29 cellular contexts compared by ENCODE assay signal in genomic region chr18:5476961-5477800, GRCh38.
A peak's percentile ranks its signal among the peaks of the same experiment; 100 is the strongest.
DNase-seq lines count a peak whose midpoint lies in the region; FAIRE-seq and TF ChIP-seq lines count a peak whose summit lies in the region.
"Had no signal": no experiment of that assay in that cellular context is flagged by ENCODE, and none has a peak within 500 bp of the region (broad histone marks: within the 10 kb centered on the region; RNA-seq: fewer than 3 reads in every experiment).

No MANE protein-coding gene starts in this region.

- POLR2A ChIA-PET in endothelial cell of umbilical vein (lab: Charles Lee): no interaction called here

- no peak overlapping the region for H3K4me2 ChIP-seq in endothelial cell of umbilical vein (ENCODE audit: insufficient read depth, low read length)

- no peak overlapping the region for H2AFZ ChIP-seq in endothelial cell of umbilical vein (ENCODE audit: low read depth, low read length)

- H3K27me3 ChIP-seq in HL-60 (ENCODE audit: insufficient read depth, poor library complexity, severe bottlenecking): no peaks in the 10 kb centered on the region
- no peaks in the 10 kb centered on the region for H3K27me3 ChIP-seq in SJCRH30
- H3K27me3 ChIP-seq in endothelial cell of umbilical vein (ENCODE audit: control insufficient read depth in 2 of 2, insufficient read depth in 2 of 2, low read length in 2 of 2): no peaks in the 10 kb centered on the region

- no peaks in the 10 kb centered on the region for H3K9me1 ChIP-seq in endothelial cell of umbilical vein (replicated peaks; ENCODE audit: control insufficient read depth, extremely low read depth, insufficient read depth, low read length)

- CTCF ChIA-PET in endothelial cell of umbilical vein (lab: Charles Lee): interaction anchor here (0.8 to 3.1 kb wide), 5 partner anchors 9 to 69 kb away, joined by 3 to 15 read pairs (median 5); no protein-coding TSS in a partner anchor

- H3K4me1 Mint-ChIP-seq in osteocyte (ENCODE audit: unreplicated experiment): peaks cover 41% of the 10 kb centered on the region
- H3K4me1 Mint-ChIP-seq: activated B cell treated with CpG ODN at 0.5 μM for 24 hours; activated naive CD8-positive, alpha-beta T cell treated with anti-CD3 and anti-CD28 coated beads, Interleukin-2, amount 10 ng/mL, durations not matched to agents 7 days and 5 days had no signal

- no peak overlapping the region for H3K4me3 ChIP-seq in HL-60 (replicated peaks; ENCODE audit: insufficient read depth, low read length)
- no peak overlapping the region for H3K4me3 ChIP-seq in SJCRH30
- H3K4me3 ChIP-seq in endothelial cell of umbilical vein (replicated peaks in 1 of 3; ENCODE audit: insufficient read depth in 1 of 3, low read depth in 1 of 3, low read length in 3 of 3): no peak overlapping the region
- H3K4me3 ChIP-seq: coronary artery, psoas muscle, skin epidermis, thoracic aorta had no signal

- peak overlapping the region; percentile 24 for H3K4me3 Mint-ChIP-seq in osteocyte (ENCODE audit: unreplicated experiment)
- H3K4me3 Mint-ChIP-seq: activated B cell treated with CpG ODN at 0.5 μM for 24 hours; activated naive CD8-positive, alpha-beta T cell treated with anti-CD3 and anti-CD28 coated beads, Interleukin-2, amount 10 ng/mL, durations not matched to agents 7 days and 5 days; CD4-positive, alpha-beta T cell; memory B cell; naive thymus-derived CD8-positive, alpha-beta T cell had no signal

- TF ChIP-seq CTCF in HL-60 (IDR thresholded peaks at IDR 0.05; ENCODE audit: insufficient read depth, low read length) (no peak), endothelial cell of umbilical vein (IDR thresholded peaks at IDR 0.05; ENCODE audit: extremely low read depth in 1 of 2, insufficient read depth in 1 of 2, low read depth in 1 of 2, low read length in 2 of 2) (no peak), osteocyte (IDR thresholded peaks at IDR 0.05) (no peak)

- DNase-seq in HL-60 (ENCODE audit: low read depth in 1 of 2, low spot score in 1 of 2) (no peak), SJCRH30 (peak; percentile 1 to 14), endothelial cell of umbilical vein (ENCODE audit: low read depth, low spot score) (peak; percentile 44), osteocyte (ENCODE audit: extremely low spot score, unreplicated experiment) (no peak), HuH-7.5 (ENCODE audit: low spot score) (no peak), OCI-M2 (lab: John Stamatoyannopoulos, UW; ENCODE audit: unreplicated experiment) (no peak)
- DNase-seq in stimulated activated naive CD4-positive, alpha-beta T cell treated with Interleukin-2 at 50 U/mL for 16 hours (lab: John Stamatoyannopoulos, UW): no peak
- DNase-seq: activated B cell treated with CpG ODN at 0.5 μM for 24 hours; activated CD4-positive, alpha-beta T cell treated with anti-CD3 and anti-CD28 coated beads, Interleukin-2, amount 50 U/mL, for 4 hours; activated CD8-positive, alpha-beta memory T cell treated with anti-CD3 and anti-CD28 coated beads, Interleukin-2, amount 50 U/mL, for 48 hours; activated effector memory CD4-positive, alpha-beta T cell treated with Interleukin-2 at 50 U/mL for 16 hours; activated naive CD8-positive, alpha-beta T cell treated with anti-CD3 and anti-CD28 coated beads, Interleukin-2, amount 10 ng/mL, durations not matched to agents 7 days and 5 days; CD4-positive, alpha-beta T cell; H7; head of caudate nucleus; KG1; naive thymus-derived CD8-positive, alpha-beta T cell; NCI-H1694; NCI-H446; psoas muscle; stimulated activated CD4-positive, alpha-beta T cell treated with anti-CD3 and anti-CD28 coated beads, Interleukin-2, amount 100 ng/mL, for 24 hours; stimulated activated naive CD4-positive, alpha-beta T cell; T1000 had no signal

- no peak for TF ChIP-seq POLR2A in endothelial cell of umbilical vein (IDR thresholded peaks at IDR 0.05; ENCODE audit: low read depth, low read length)

- H3K4me1 ChIP-seq in SJCRH30: no peaks in the 10 kb centered on the region
- peaks cover 6% of the 10 kb centered on the region for H3K4me1 ChIP-seq in endothelial cell of umbilical vein (ENCODE audit: control insufficient read depth, extremely low read depth, insufficient read depth, low read length)
- H3K4me1 ChIP-seq: psoas muscle had no signal

- no peak overlapping the region for H3K9ac ChIP-seq in endothelial cell of umbilical vein (replicated peaks; ENCODE audit: extremely low read depth, insufficient read depth, low read length)

- H3K36me3 Mint-ChIP-seq in osteocyte (ENCODE audit: unreplicated experiment): no peaks in the 10 kb centered on the region

- peaks cover 4% of the 10 kb centered on the region for H3K9me3 Mint-ChIP-seq in osteocyte (ENCODE audit: unreplicated experiment)

- no peak for FAIRE-seq in endothelial cell of umbilical vein (lab: Jason Lieb, UNC)
- FAIRE-seq: G401.6 had no signal

- no peaks in the 10 kb centered on the region for H3K27me3 Mint-ChIP-seq in osteocyte (ENCODE audit: unreplicated experiment)

- no peaks in the 10 kb centered on the region for H4K20me1 ChIP-seq in endothelial cell of umbilical vein (replicated peaks; ENCODE audit: control insufficient read depth, extremely low read depth, insufficient read depth, low read length)

- peak overlapping the region; percentile 59 for H3K27ac Mint-ChIP-seq in osteocyte (ENCODE audit: unreplicated experiment)
- H3K27ac Mint-ChIP-seq: activated B cell treated with CpG ODN at 0.5 μM for 24 hours; activated naive CD8-positive, alpha-beta T cell treated with anti-CD3 and anti-CD28 coated beads, Interleukin-2, amount 10 ng/mL, durations not matched to agents 7 days and 5 days; CD4-positive, alpha-beta T cell; memory B cell; naive thymus-derived CD8-positive, alpha-beta T cell had no signal

- no peaks in the 10 kb centered on the region for H3K36me3 ChIP-seq in SJCRH30
- no peaks in the 10 kb centered on the region for H3K36me3 ChIP-seq in endothelial cell of umbilical vein (ENCODE audit: control insufficient read depth in 2 of 2, extremely low read depth in 1 of 2, insufficient read depth in 2 of 2, low read length in 2 of 2)
- H3K36me3 ChIP-seq: thoracic aorta had no signal

- H3K9me3 ChIP-seq in SJCRH30 (replicated peaks) (no peaks in the 10 kb centered on the region), endothelial cell of umbilical vein (replicated peaks; ENCODE audit: control insufficient read depth, insufficient read depth, low read length) (no peaks in the 10 kb centered on the region)
- H3K9me3 ChIP-seq: psoas muscle, thoracic aorta had no signal

- H3K79me2 ChIP-seq in endothelial cell of umbilical vein (ENCODE audit: control insufficient read depth, insufficient read depth, low read length): peaks cover 12% of the 10 kb centered on the region

- dilution Hi-C loops in endothelial cell of umbilical vein (cut with MboI; ENCODE audit: extremely low pct_ligation_motif_present, low sequenced_read_pairs): no loop called here

- intact Hi-C loops in endothelial cell of umbilical vein (cut with micrococcal nuclease): no loop called here

- peak overlapping the region; percentile 95; the same call in 1 of the 2 replicates for H3K27ac ChIP-seq in HL-60 (replicated peaks)
- H3K27ac ChIP-seq in SJCRH30: peak overlapping the region; percentile 28; the same call in 1 of the 2 replicates
- H3K27ac ChIP-seq in endothelial cell of umbilical vein (ENCODE audit: insufficient read depth, low read depth, low read length): no peak overlapping the region
- H3K27ac ChIP-seq: coronary artery, psoas muscle, RWPE1, skin epidermis, thoracic aorta had no signal

- BruUV-seq in endothelial cell of umbilical vein (replicated peaks; lab: Mats Ljungman, UMichigan): no TSS peak

TF ChIP-seq in endothelial cell of umbilical vein, 7 proteins besides CTCF, POLR2A, EP300 and RAD21:
- TF ChIP-seq POLR2AphosphoS5 (IDR thresholded peaks at IDR 0.05; ENCODE audit: insufficient read depth, low read depth, low read length): no peak
- no peak for TF ChIP-seq EZH2 (IDR thresholded peaks at IDR 0.05; ENCODE audit: borderline replicate concordance, low read depth, low read length, severe bottlenecking)

Comparison
In these comparisons a context has a peak if more than half of its experiments do, and no peak if none do; other contexts are left out.
1. DNase-seq: peak in SJCRH30 (2 of 2) and endothelial cell of umbilical vein (single experiment); none in HL-60 (0 of 2), osteocyte (single experiment), stimulated activated naive CD4-positive, alpha-beta T cell treated with Interleukin-2 at 50 U/mL for 16 hours (single experiment), HuH-7.5 (single experiment) and OCI-M2 (single experiment).